ENCODE assay signal across 27 cellular contexts in genomic region chr2:231213931-231214642, GRCh38. TPM values are rescaled to one million over a fixed set of nuclear protein-coding genes. Genes with fewer than 3 reads are reported as not detected.
DNase-seq lines count a peak whose midpoint lies in the region; ATAC-seq and TF ChIP-seq lines count a peak whose summit lies in the region.
"Had no signal": no experiment of that assay in that cellular context is flagged by ENCODE, and none has a peak within 500 bp of the region (broad histone marks: within the 10 kb centered on the region; RNA-seq: fewer than 3 reads in every experiment).

No MANE protein-coding gene starts in this region.

- peaks cover 3% of the 10 kb centered on the region; the same call in 1 of the 2 replicates for H3K36me3 ChIP-seq in SU-DHL-6 (ENCODE audit: low read length)
- peaks cover 0 to 69% (median 41%) of the 10 kb centered on the region in 4 donors for H3K36me3 ChIP-seq in esophagus muscularis mucosa
- no peaks in the 10 kb centered on the region for H3K36me3 ChIP-seq in ovary
- H3K36me3 ChIP-seq: MG63 had no signal

- DNase-seq in esophagus muscularis mucosa (ENCODE audit: extremely low spot score) (no peak), myocyte (ENCODE audit: low read depth) (peak; percentile 17), ovary (no peak), GM19238 (ENCODE audit: insufficient read length, low spot score) (no peak)
- DNase-seq in central memory CD4-positive, alpha-beta T cell = no peak
- DNase-seq: CD8-positive, alpha-beta memory T cell; DMS 273 treated with DMSO at 0.1 percent for 48 hours; DMS79 treated with DMSO at 0.1 percent for 48 hours; GF-D8; GM23248; H9; KBM-7; MG63; NCI-H1105 treated with DMSO at 0.1 percent for 48 hours; NCI-H146; NCI-H1930; NCI-H2107; NCI-H446; NCI-H526; NCI-H82; NK-92 treated with Interleukin-12 subunit alpha and Interleukin-12 subunit beta, amount 100 ng/mL, for 24 hours; PC-9; Right ventricle myocardium superior; RPMI8226 had no signal

- H2AFZ ChIP-seq in SU-DHL-6 (ENCODE audit: low read depth, low read length, severe bottlenecking) = no peak overlapping the region
- H2AFZ ChIP-seq: GM23248, PC-9 had no signal

- H3K27ac ChIP-seq in SU-DHL-6 (ENCODE audit: low read depth, low read length) = peak overlapping the region; percentile 29; the same call in 1 of the 2 replicates
- H3K27ac ChIP-seq in esophagus muscularis mucosa (replicated peaks in 1 of 4) = peak overlapping the region; percentile 87 to 92 (median 90)
- H3K27ac ChIP-seq in ovary = no peak overlapping the region
- H3K27ac ChIP-seq: GM23248, PC-9, SJSA1 had no signal

- no peak for ATAC-seq in HG02970 (IDR thresholded peaks at IDR 0.05; ENCODE audit: low FRiP score, unreplicated experiment)

- H3K9me3 ChIP-seq in SU-DHL-6 (ENCODE audit: insufficient read depth, low read length) (no peaks in the 10 kb centered on the region), esophagus muscularis mucosa (no peaks in the 10 kb centered on the region), ovary (no peaks in the 10 kb centered on the region)
- H3K9me3 ChIP-seq: MG63, SJSA1 had no signal

- no peaks in the 10 kb centered on the region for H3K9me2 ChIP-seq in SU-DHL-6 (replicated peaks; ENCODE audit: insufficient read depth, low read length)

- 93% methylated on average over 5 of the region's 6 CpGs for WGBS in esophagus muscularis mucosa
- WGBS in ovary, 3 donors = 93 to 97% (median 93%) methylated on average over 6 of the region's 6 CpGs

- H3K9ac ChIP-seq in SU-DHL-6 (ENCODE audit: low read length) = no peak overlapping the region
- H3K9ac ChIP-seq: GM23248 had no signal

- no peaks in the 10 kb centered on the region for H3K27me3 ChIP-seq in SU-DHL-6 (ENCODE audit: low read length)
- H3K27me3 ChIP-seq in esophagus muscularis mucosa = no peaks in the 10 kb centered on the region
- no peaks in the 10 kb centered on the region for H3K27me3 ChIP-seq in ovary
- H3K27me3 ChIP-seq: MG63, SJSA1 had no signal

- H3K4me1 ChIP-seq in esophagus muscularis mucosa (peaks cover 4 to 69% (median 45%) of the 10 kb centered on the region in 4 donors), ovary (ENCODE audit: insufficient read depth) (no peaks in the 10 kb centered on the region)
- H3K4me1 ChIP-seq: SJSA1 had no signal

- TF ChIP-seq EP300 in esophagus muscularis mucosa (IDR thresholded peaks at IDR 0.05) = no peak
- no peak for TF ChIP-seq EP300 in ovary (IDR thresholded peaks at IDR 0.05)

- no peaks in the 10 kb centered on the region for H3K79me2 ChIP-seq in SU-DHL-6 (ENCODE audit: insufficient read depth, low read length)

- TF ChIP-seq CTCF in SU-DHL-6 (IDR thresholded peaks at IDR 0.05; ENCODE audit: insufficient read depth, low read length, poor library complexity, severe bottlenecking) (no peak), esophagus muscularis mucosa (IDR thresholded peaks at IDR 0.05) (no peak), ovary (IDR thresholded peaks at IDR 0.05) (no peak)

- H4K20me1 ChIP-seq in SU-DHL-6 (ENCODE audit: low read depth, low read length) = no peaks in the 10 kb centered on the region

- intact Hi-C loops in esophagus muscularis mucosa (cut with DNase I) (no loop called here), ovary (cut with DNase I) (no loop called here)

- no peak overlapping the region for H3K4me2 ChIP-seq in SU-DHL-6 (ENCODE audit: low read depth, low read length, poor library complexity, severe bottlenecking)
- H3K4me2 ChIP-seq: PC-9 had no signal

- H3F3A ChIP-seq in SU-DHL-6 (ENCODE audit: insufficient read depth) = no peaks in the 10 kb centered on the region; the same call in 1 of the 2 replicates

- H3K4me3 ChIP-seq in SU-DHL-6 (ENCODE audit: insufficient read depth, low read length, poor library complexity, severe bottlenecking) (no peak overlapping the region), esophagus muscularis mucosa (no peak overlapping the region), ovary (no peak overlapping the region)
- H3K4me3 ChIP-seq: GM23248, MG63, PC-9, SJSA1 had no signal

- TF ChIP-seq POLR2A in esophagus muscularis mucosa (IDR thresholded peaks at IDR 0.05; ENCODE audit: low read depth) (no peak), ovary (IDR thresholded peaks at IDR 0.05) (no peak)

RNA-seq across cellular contexts. Expression of gene ARMC9, which starts 15.7 kb away (rescaled TPM):
- total RNA-seq in esophagus muscularis mucosa (100 to 1,000 TPM; 119 to 262 (median 152) TPM), myocyte (43.8 and 55.7 TPM in 2 replicates), ovary (10 to 100 TPM; 24.8 to 33.5 (median 29.9) TPM)
- polyA plus RNA-seq in myocyte (2012) = 56.7 TPM
- 10 to 100 TPM; 16.7 to 23.9 TPM for polyA plus RNA-seq in ovary

Comparison
In these comparisons a context has a peak if more than half of its experiments do, and no peak if none do; other contexts are left out.
1. H3K27ac ChIP-seq: peak in SU-DHL-6 (single experiment) and esophagus muscularis mucosa (4 of 4); none in ovary (0 of 2).